Comparison of ENCODE assay signal across 16 cellular contexts in the genomic region with DNA sequence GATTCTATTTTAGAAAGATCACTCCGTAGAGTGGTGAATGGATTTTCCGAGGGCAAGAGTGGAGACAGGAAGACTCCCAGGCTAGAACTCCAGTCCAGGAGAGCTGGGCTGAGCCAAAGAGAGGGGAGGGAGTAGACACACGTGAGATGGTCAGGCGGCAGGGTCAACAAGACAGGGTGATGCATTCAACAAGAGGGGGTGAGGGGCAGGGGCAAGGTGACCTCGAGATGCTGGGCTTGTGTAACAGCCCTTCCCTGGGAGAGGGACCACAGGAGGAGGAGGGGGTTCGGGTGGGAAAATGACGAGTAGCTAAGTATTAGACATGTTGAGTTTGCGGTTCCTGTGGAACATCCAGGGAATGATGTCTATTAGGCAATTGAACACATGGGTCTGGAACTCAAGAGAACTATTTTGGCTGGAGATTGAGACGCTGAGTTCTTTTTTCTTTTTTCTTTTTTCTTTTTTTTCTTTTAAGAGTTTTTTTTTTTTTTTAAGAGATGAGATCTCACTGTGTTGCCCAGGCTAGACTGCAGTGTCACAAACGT. TPM values are rescaled to one million over a fixed set of nuclear protein-coding genes. Genes with fewer than 3 reads are reported as not detected.
DNase-seq lines count a peak whose midpoint lies in the region; TF ChIP-seq lines count a peak whose summit lies in the region.
"Had no signal": no experiment of that assay in that cellular context is flagged by ENCODE, and none has a peak within 500 bp of the region (broad histone marks: within the 10 kb centered on the region; RNA-seq: fewer than 3 reads in every experiment).

No MANE protein-coding gene starts in this region.

- no peak overlapping the region for H3K9ac ChIP-seq in trophoblast cell (ENCODE audit: low read length)
- H3K9ac ChIP-seq: BLaER1 had no signal

- no peaks in the 10 kb centered on the region for H3K9me3 ChIP-seq in uterus
- no peaks in the 10 kb centered on the region for H3K9me3 ChIP-seq in trophoblast cell (ENCODE audit: insufficient read depth, low read depth, low read length)
- H3K9me3 ChIP-seq: BLaER1, Caco-2 had no signal

- no peaks in the 10 kb centered on the region for H3K79me2 ChIP-seq in trophoblast cell (ENCODE audit: control insufficient read depth, insufficient read depth, low read length, poor library complexity)

- H3K4me1 ChIP-seq in uterus (no peaks in the 10 kb centered on the region), trophoblast cell (ENCODE audit: control insufficient read depth in 1 of 2, insufficient read depth in 2 of 2, low read length in 2 of 2) (no peaks in the 10 kb centered on the region)
- H3K4me1 ChIP-seq: BLaER1, Caco-2 had no signal

- H3K79me1 ChIP-seq in trophoblast cell (ENCODE audit: low read length), result no peaks in the 10 kb centered on the region

- H3K36me3 ChIP-seq in uterus, result no peaks in the 10 kb centered on the region
- no peaks in the 10 kb centered on the region for H3K36me3 ChIP-seq in trophoblast cell (ENCODE audit: control insufficient read depth in 1 of 2, insufficient read depth in 2 of 2, low read length in 2 of 2)
- H3K36me3 ChIP-seq: BLaER1 had no signal

- H3K4me3 ChIP-seq in AG09309 (ENCODE audit: control insufficient read depth, low read depth, low read length) (no peak overlapping the region), uterus (no peak overlapping the region), trophoblast cell (ENCODE audit: low read depth, low read length) (no peak overlapping the region)
- H3K4me3 ChIP-seq: BLaER1, GM12878 had no signal

- no peak overlapping the region for H3K4ac ChIP-seq in trophoblast cell (ENCODE audit: low read depth, low read length)

- WGBS in trophoblast cell (ENCODE audit: extremely low coverage, insufficient coverage, insufficient read length), result no CpG with 5 or more reads among the region's 10 CpGs

- TF ChIP-seq POLR2A in uterus (IDR thresholded peaks at IDR 0.05), result no peak

- H2AFZ ChIP-seq in trophoblast cell (ENCODE audit: insufficient read depth, low read length, poor library complexity), result no peak overlapping the region

- TF ChIP-seq CTCF in AG09309 (IDR thresholded peaks at IDR 0.05; ENCODE audit: control insufficient read depth, insufficient read depth, low read depth, low read length, missing control alignments) (no peak), uterus (IDR thresholded peaks at IDR 0.05) (no peak), GM13977 (IDR thresholded peaks at IDR 0.05; ENCODE audit: extremely low read depth, insufficient read depth, missing control alignments) (no peak)

- H3K14ac ChIP-seq in trophoblast cell (ENCODE audit: low read length), result no peak overlapping the region

- no peak overlapping the region for H4K12ac ChIP-seq in trophoblast cell (ENCODE audit: low read depth, low read length)

- H3K27ac ChIP-seq in uterus, result peak overlapping the region; percentile 78 to 86
- no peak overlapping the region for H3K27ac ChIP-seq in trophoblast cell (ENCODE audit: low read depth, low read length)
- H3K27ac ChIP-seq: BLaER1, HL-60 had no signal

- H2BK5ac ChIP-seq in trophoblast cell (ENCODE audit: low read depth, low read length, poor library complexity), result no peak overlapping the region

- in situ Hi-C loops in GM13977 (cut with MboI; ENCODE audit: low pct_unique_long_range_greater_than_20kb, low sequenced_read_pairs, unreplicated experiment), result no loop called here

- H3K27me3 ChIP-seq in uterus (no peaks in the 10 kb centered on the region), trophoblast cell (ENCODE audit: insufficient read depth, low read length) (peaks cover 5% of the 10 kb centered on the region)

- no peak overlapping the region for H3K23ac ChIP-seq in trophoblast cell (ENCODE audit: low read length)

- H4K8ac ChIP-seq in trophoblast cell (ENCODE audit: low read depth, low read length), result no peak overlapping the region

- H4K91ac ChIP-seq in trophoblast cell (ENCODE audit: low read depth, low read length), result no peak overlapping the region

- H3K18ac ChIP-seq in trophoblast cell (ENCODE audit: low read length), result no peak overlapping the region

- peak; percentile 17 for DNase-seq in AG09309 (ENCODE audit: low read depth)
- peak; percentile 76 for DNase-seq in GM03348 (ENCODE audit: low spot score)
- peak; percentile 54 for DNase-seq in fibroblast of gingiva (ENCODE audit: low read depth)
- DNase-seq in uterus, result peak; percentile 89 to 93
- DNase-seq in GM13977 (ENCODE audit: low spot score), result no peak
- no peak for DNase-seq in trophoblast cell
- DNase-seq in NCI-H146 (lab: John Stamatoyannopoulos, UW), result no peak
- DNase-seq: ACHN; AML-193; Caco-2; CD8-positive, alpha-beta memory T cell; DMS53; GOT3 had no signal

- H3K4me2 ChIP-seq in trophoblast cell (ENCODE audit: low read length), result no peak overlapping the region
- H3K4me2 ChIP-seq: BLaER1 had no signal

- no peak overlapping the region for H2BK12ac ChIP-seq in trophoblast cell (ENCODE audit: low read length)

- H2AK5ac ChIP-seq in trophoblast cell (ENCODE audit: low read length), result no peak overlapping the region

- no peak overlapping the region for H2BK120ac ChIP-seq in trophoblast cell (ENCODE audit: insufficient read depth, low read length, poor library complexity)

- intact Hi-C loops in uterus (cut with DNase I; ENCODE audit: low total_unique reads), result no loop called here

RNA-seq across cellular contexts. Expression of gene RSPO1, which starts 13.3 kb away (rescaled TPM):
- 10 to 100 TPM in 3 of 4 donors, 1 to 10 TPM in 1; 4.6 to 74.6 (median 29.9) TPM for total RNA-seq in uterus
- polyA plus RNA-seq in trophoblast cell (2013), result 0.01 and 0.03 TPM in 2 replicates
- total RNA-seq: Caco-2; CD8-positive, alpha-beta memory T cell; GM12878 had no signal
- polyA plus RNA-seq: CD8-positive, alpha-beta memory T cell; GM12878 had no signal

RNA-seq across cellular contexts. Expression of gene GNL2, which starts 25.7 kb away (rescaled TPM):
- total RNA-seq in uterus, result 1,000 to 10,000 TPM in 1 of 4 donors, 10 to 100 TPM in 3; 15.9 to 1,081 (median 52.9) TPM
- 163 TPM in 2 replicates for polyA plus RNA-seq in trophoblast cell (2013)

Comparison
In these comparisons a context has a peak if more than half of its experiments do, and no peak if none do; other contexts are left out.
1. DNase-seq: peak in AG09309 (single experiment), GM03348 (single experiment), fibroblast of gingiva (single experiment) and uterus (2 of 2); none in GM13977 (single experiment), trophoblast cell (0 of 2) and NCI-H146 (single experiment).